Comparison of ENCODE assay signal across 20 cellular contexts in the genomic region with DNA sequence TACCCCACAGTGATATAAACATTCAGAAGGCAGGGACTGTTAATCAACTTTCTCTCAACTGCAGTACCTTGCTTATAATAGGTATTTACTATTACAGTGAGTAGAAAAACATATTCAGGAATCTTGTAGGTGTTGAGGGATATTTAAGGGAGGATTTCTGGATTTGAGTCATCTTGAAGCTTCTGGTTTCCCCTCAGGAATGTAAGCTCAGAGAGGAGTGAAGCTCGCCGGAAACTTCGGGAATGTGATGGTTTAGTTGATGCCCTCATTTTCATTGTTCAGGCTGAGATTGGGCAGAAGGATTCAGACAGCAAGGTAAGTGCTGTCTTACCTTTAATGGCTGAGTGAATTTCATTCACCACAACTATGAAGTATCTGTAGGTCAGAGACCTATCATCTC. TPM values are rescaled to one million over a fixed set of nuclear protein-coding genes. Genes with fewer than 3 reads are reported as not detected.
DNase-seq lines count a peak whose midpoint lies in the region; ATAC-seq, FAIRE-seq and TF ChIP-seq lines count a peak whose summit lies in the region.
"Had no signal": no experiment of that assay in that cellular context is flagged by ENCODE, and none has a peak within 500 bp of the region (broad histone marks: within the 10 kb centered on the region; RNA-seq: fewer than 3 reads in every experiment).

No MANE protein-coding gene starts in this region.

- H3K4me3 Mint-ChIP-seq in T-helper 17 cell: no peak overlapping the region
- peak overlapping the region; percentile 74 for H3K4me3 Mint-ChIP-seq in astrocyte (ENCODE audit: unreplicated experiment)
- H3K4me3 Mint-ChIP-seq: CD4-positive, alpha-beta memory T cell had no signal

- H3K4me3 ChIP-seq in astrocyte (ENCODE audit: insufficient read depth, low read depth, low read length): no peak overlapping the region
- no peak overlapping the region for H3K4me3 ChIP-seq in trophoblast cell (ENCODE audit: low read depth, low read length)
- H3K4me3 ChIP-seq: A549, HAP-1 had no signal

- no peak overlapping the region for H2BK12ac ChIP-seq in trophoblast cell (ENCODE audit: low read length)

- H3K9ac ChIP-seq in astrocyte (ENCODE audit: low read length) (no peak overlapping the region), trophoblast cell (ENCODE audit: low read length) (no peak overlapping the region)

- no peak for FAIRE-seq in astrocyte (lab: Jason Lieb, UNC)
- FAIRE-seq: A549, D721Med, GM12892, GM19239, H1 had no signal

- H2BK120ac ChIP-seq in trophoblast cell (ENCODE audit: insufficient read depth, low read length, poor library complexity): no peak overlapping the region

- no peak overlapping the region for H3K18ac ChIP-seq in trophoblast cell (ENCODE audit: low read length)

- no peak overlapping the region for H4K8ac ChIP-seq in trophoblast cell (ENCODE audit: low read depth, low read length)

- TF ChIP-seq CTCF in astrocyte (IDR thresholded peaks at IDR 0.05; ENCODE audit: insufficient read depth, low read depth, low read length): no peak

- H3K9me3 Mint-ChIP-seq in astrocyte (ENCODE audit: unreplicated experiment): no peaks in the 10 kb centered on the region
- H3K9me3 Mint-ChIP-seq: CD4-positive, alpha-beta memory T cell had no signal

- DNase-seq in T-helper 17 cell (no peak), astrocyte (ENCODE audit: low read depth) (peak; percentile 35), trophoblast cell (peak; percentile 26 to 52), NCI-H345 (lab: John Stamatoyannopoulos, UW) (no peak), DMS153 treated with DMSO at 0.1 percent for 48 hours (lab: John Stamatoyannopoulos, UW; ENCODE audit: unreplicated experiment) (no peak)
- no peak for DNase-seq in stimulated activated CD8-positive, alpha-beta memory T cell treated with anti-CD3 and anti-CD28 coated beads, Interleukin-4, amount 100 ng/mL, for 48 hours
- DNase-seq: BE2C; CD4-positive, alpha-beta memory T cell; DMS153; DND-41; GDM1 had no signal

- no peak overlapping the region for H2AK5ac ChIP-seq in trophoblast cell (ENCODE audit: low read length)

- H3K9me3 ChIP-seq in T-helper 17 cell (ENCODE audit: control insufficient read depth, low read length, poor library complexity, severe bottlenecking): no peaks in the 10 kb centered on the region
- no peaks in the 10 kb centered on the region for H3K9me3 ChIP-seq in astrocyte (ENCODE audit: insufficient read depth, low read depth, low read length)
- H3K9me3 ChIP-seq in trophoblast cell (ENCODE audit: insufficient read depth, low read depth, low read length): no peaks in the 10 kb centered on the region
- H3K9me3 ChIP-seq: A549, BE2C, HAP-1 had no signal

- H3K4ac ChIP-seq in trophoblast cell (ENCODE audit: low read depth, low read length): no peak overlapping the region

- H3K4me2 ChIP-seq in astrocyte (ENCODE audit: low read length) (no peak overlapping the region), trophoblast cell (ENCODE audit: low read length) (no peak overlapping the region)
- H3K4me2 ChIP-seq: A549 had no signal

- peaks cover 72% of the 10 kb centered on the region for H3K36me3 ChIP-seq in astrocyte (ENCODE audit: insufficient read depth, low read length)
- H3K36me3 ChIP-seq in trophoblast cell (ENCODE audit: control insufficient read depth in 1 of 2, insufficient read depth in 2 of 2, low read length in 2 of 2): peaks cover 27 to 56% of the 10 kb centered on the region in 2 experiments

- H3K4me1 ChIP-seq in astrocyte (ENCODE audit: insufficient read depth, low read length) (peaks cover 9% of the 10 kb centered on the region), trophoblast cell (ENCODE audit: control insufficient read depth in 1 of 2, insufficient read depth in 2 of 2, low read length in 2 of 2) (peaks cover 0 to under 1% of the 10 kb centered on the region in 2 experiments)
- H3K4me1 ChIP-seq: BE2C had no signal

- no CpG with 5 or more reads among the region's 3 CpGs for WGBS in trophoblast cell (ENCODE audit: extremely low coverage, insufficient coverage, insufficient read length)

- H3K79me2 ChIP-seq in astrocyte (ENCODE audit: insufficient read depth, low read length): peaks cover 60% of the 10 kb centered on the region
- H3K79me2 ChIP-seq in trophoblast cell (ENCODE audit: control insufficient read depth, insufficient read depth, low read length, poor library complexity): peaks cover 2% of the 10 kb centered on the region

- peaks cover 11% of the 10 kb centered on the region for H3K4me1 Mint-ChIP-seq in T-helper 17 cell
- H3K4me1 Mint-ChIP-seq in astrocyte (ENCODE audit: low read depth, unreplicated experiment): peaks cover 39% of the 10 kb centered on the region

- H3K27ac ChIP-seq in astrocyte (ENCODE audit: low read depth, low read length) (no peak overlapping the region), trophoblast cell (ENCODE audit: low read depth, low read length) (no peak overlapping the region)
- H3K27ac ChIP-seq: A549, C4-2B had no signal

- no peak overlapping the region for H3K23ac ChIP-seq in trophoblast cell (ENCODE audit: low read length)

- H3K14ac ChIP-seq in trophoblast cell (ENCODE audit: low read length): no peak overlapping the region

- no peak overlapping the region for H4K91ac ChIP-seq in trophoblast cell (ENCODE audit: low read depth, low read length)

- no peak overlapping the region for H4K12ac ChIP-seq in trophoblast cell (ENCODE audit: low read depth, low read length)

- no peak for ATAC-seq in T-helper 17 cell
- ATAC-seq: A549 had no signal

- H3K27me3 Mint-ChIP-seq in T-helper 17 cell: no peaks in the 10 kb centered on the region
- no peaks in the 10 kb centered on the region for H3K27me3 Mint-ChIP-seq in astrocyte (ENCODE audit: low read depth, unreplicated experiment)
- H3K27me3 Mint-ChIP-seq: CD4-positive, alpha-beta memory T cell had no signal

- H3K27me3 ChIP-seq in astrocyte (ENCODE audit: insufficient read depth, low read length) (no peaks in the 10 kb centered on the region), trophoblast cell (ENCODE audit: insufficient read depth, low read length) (no peaks in the 10 kb centered on the region)
- H3K27me3 ChIP-seq: BE2C had no signal

- no peak overlapping the region for H2BK5ac ChIP-seq in trophoblast cell (ENCODE audit: low read depth, low read length, poor library complexity)

- H3K36me3 Mint-ChIP-seq in T-helper 17 cell (ENCODE audit: low read depth) (peaks cover 6% of the 10 kb centered on the region), astrocyte (ENCODE audit: low read depth, unreplicated experiment) (peaks cover 29% of the 10 kb centered on the region)

- no peaks in the 10 kb centered on the region for H3K79me1 ChIP-seq in trophoblast cell (ENCODE audit: low read length)

- H3K27ac Mint-ChIP-seq in T-helper 17 cell (peak overlapping the region; percentile 37), astrocyte (ENCODE audit: unreplicated experiment) (peak overlapping the region; percentile 89)

- H4K20me1 ChIP-seq in astrocyte (ENCODE audit: insufficient read depth, low read length): peaks cover 70% of the 10 kb centered on the region

- H2AFZ ChIP-seq in astrocyte (ENCODE audit: low read depth, low read length) (no peak overlapping the region), trophoblast cell (ENCODE audit: insufficient read depth, low read length, poor library complexity) (no peak overlapping the region)

RNA-seq across cellular contexts. Expression of gene CTNND1, which starts 42.9 kb away (rescaled TPM):
- total RNA-seq in T-helper 17 cell (10 to 100 TPM in 1 of 2 donors, 1 to 10 TPM in 1; 9.9 to 14.1 TPM), astrocyte (235 and 243 TPM in 2 replicates)
- 146 and 148 TPM in 2 replicates for polyA plus RNA-seq in trophoblast cell (2013)

RNA-seq across cellular contexts. Expression of gene BTBD18, which starts 52.8 kb away (rescaled TPM):
- not detected for total RNA-seq in T-helper 17 cell
- not detected in 2 replicates for total RNA-seq in astrocyte
- polyA plus RNA-seq in trophoblast cell (2013): not detected in 2 replicates
- total RNA-seq: CD4-positive, alpha-beta memory T cell; H1; HT1080 had no signal
- polyA plus RNA-seq: A549, AG04450 had no signal

Comparison
In these comparisons a context has a peak if more than half of its experiments do, and no peak if none do; other contexts are left out.
1. DNase-seq: peak in astrocyte (single experiment) and trophoblast cell (2 of 2); none in T-helper 17 cell (0 of 3), NCI-H345 (single experiment), DMS153 treated with DMSO at 0.1 percent for 48 hours (single experiment) and stimulated activated CD8-positive, alpha-beta memory T cell treated with anti-CD3 and anti-CD28 coated beads, Interleukin-4, amount 100 ng/mL, for 48 hours (single experiment).
2. RNA of gene CTNND1, which starts 42.9 kb away (total RNA-seq): 235 to 243 TPM in astrocyte; 9.9 to 14.1 TPM in T-helper 17 cell; every median in the first group is over 10 times any median in the second.